Comparison of ENCODE assay signal across 9 cellular contexts in the genomic region with DNA sequence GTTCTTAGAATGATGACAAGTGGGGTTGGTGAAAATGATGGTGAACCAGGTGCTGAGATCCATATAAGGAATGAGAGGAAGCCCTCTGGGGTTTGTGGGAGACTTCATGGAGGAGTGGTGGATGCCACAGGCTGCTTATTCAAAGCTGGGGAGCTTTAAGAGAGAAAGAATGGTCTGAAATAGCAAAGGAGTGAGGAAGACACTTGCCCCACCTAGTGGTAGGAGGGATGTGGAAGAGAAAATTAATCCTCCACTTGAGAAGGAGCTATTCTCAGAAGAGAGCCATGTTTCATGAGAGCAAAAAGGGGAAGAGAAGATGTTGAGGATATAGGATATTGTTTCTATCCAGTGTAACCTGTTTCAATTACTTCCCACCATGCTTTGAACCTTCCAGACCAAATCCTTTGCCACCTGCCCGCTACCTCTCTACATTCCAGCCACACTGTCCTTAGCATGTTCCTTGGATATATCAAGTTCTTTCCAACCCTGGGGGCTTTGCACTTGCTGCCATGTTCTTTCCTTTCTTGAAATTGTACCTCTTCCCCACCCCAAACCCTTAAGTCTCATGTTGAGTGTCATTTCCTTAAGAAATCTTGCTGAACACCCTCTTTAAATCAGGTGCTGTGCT. TPM values are rescaled to one million over a fixed set of nuclear protein-coding genes. Genes with fewer than 3 reads are reported as not detected.
DNase-seq lines count a peak whose midpoint lies in the region; ATAC-seq, FAIRE-seq and TF ChIP-seq lines count a peak whose summit lies in the region.
"Had no signal": no experiment of that assay in that cellular context is flagged by ENCODE, and none has a peak within 500 bp of the region (broad histone marks: within the 10 kb centered on the region; RNA-seq: fewer than 3 reads in every experiment).

No MANE protein-coding gene starts in this region.

- CTCF ChIA-PET in BJ (lab: Yijun Ruan, JAX), result interaction anchor here (0.6 to 5.7 kb wide), 24 partner anchors 9 to 614 kb away, joined by 3 to 58 read pairs (median 4); partner anchors contain the start of genes RGS16 and ZNF648

- POLR2A ChIA-PET in BJ (lab: Charles Lee), result no interaction called here

- FAIRE-seq in TTC549 (lab: Jason Lieb, UNC) (peak; percentile 65), frontal cortex (lab: Jason Lieb, UNC) (no peak)

- H3K27me3 ChIP-seq in BJ (ENCODE audit: control insufficient read depth, insufficient read depth, low read length) (no peaks in the 10 kb centered on the region), spleen (replicated peaks in 1 of 7) (no peaks in the 10 kb centered on the region)

- no peak for ATAC-seq in HG03378 (IDR thresholded peaks at IDR 0.05; ENCODE audit: unreplicated experiment)

- H3K4me3 ChIP-seq in BJ (ENCODE audit: low read depth, low read length), result no peak overlapping the region
- no peak overlapping the region for H3K4me3 ChIP-seq in spleen

- H3K9me3 ChIP-seq in spleen, result no peaks in the 10 kb centered on the region

- DNase-seq in BJ (ENCODE audit: low read depth) (no peak), NCI-H1417 (lab: John Stamatoyannopoulos, UW) (peak; percentile 36 to 71 (median 62)), frontal cortex (ENCODE audit: low spot score in 2 of 2) (peak; percentile 32 to 52), spleen (no peak)
- DNase-seq in effector CD4-positive, alpha-beta T cell, result no peak

- 81 to 95% (median 86%) methylated on average over 1 of the region's 1 CpG for WGBS in spleen, 5 donors

- TF ChIP-seq POLR2A in spleen (IDR thresholded peaks at IDR 0.05), result no peak

- H3K36me3 ChIP-seq in BJ (ENCODE audit: control insufficient read depth, insufficient read depth, low read length) (no peaks in the 10 kb centered on the region), spleen (no peaks in the 10 kb centered on the region)

- intact Hi-C loops in spleen (cut with DNase I; ENCODE audit: low total_unique reads), result no loop called here

- TF ChIP-seq CTCF in BJ (IDR thresholded peaks at IDR 0.05; ENCODE audit: insufficient read depth, low read depth, low read length) (peak; percentile 69), GM12872 (IDR thresholded peaks at IDR 0.05; ENCODE audit: insufficient read depth, low read depth, low read length) (peak; percentile 70), spleen (IDR thresholded peaks at IDR 0.05 in 8 of 11, conservative IDR thresholded peaks at IDR 0.05 in 3 of 11) (peak in 10 of 11 experiments; percentile 24 to 58 (median 49))

- peaks cover 4 to 20% (median 12%) of the 10 kb centered on the region in 6 donors for H3K4me1 ChIP-seq in spleen

- H3K27ac ChIP-seq in spleen, result no peak overlapping the region

RNA-seq across cellular contexts. Expression of gene ZNF648, which starts 19.6 kb away (rescaled TPM):
- polyA plus RNA-seq in BJ (2011; rRNA removed) (not detected in 2 replicates), spleen (not detected)
- polyA minus RNA-seq in BJ (2011; rRNA and poly(A)+ RNA removed), result not detected in 2 replicates
- total RNA-seq in frontal cortex (under 0.01 TPM), spleen (under 1 TPM in 1 of 7 donors, not detected in 6; 0.26 TPM)
- polyA plus RNA-seq: immature natural killer cell had no signal

Comparison
In these comparisons a context has a peak if more than half of its experiments do, and no peak if none do; other contexts are left out.
1. DNase-seq: peak in NCI-H1417 (3 of 3) and frontal cortex (2 of 2); none in BJ (single experiment), spleen (single experiment) and effector CD4-positive, alpha-beta T cell (single experiment).
2. Peak in every context shown above with its lines, with median percentiles within 50 percentile points of each other: CTCF ChIP-seq.